Comparison of ENCODE assay signal across 8 cellular contexts in genomic region chr7:29989257-29989995, GRCh38. TPM values are rescaled to one million over a fixed set of nuclear protein-coding genes. Genes with fewer than 3 reads are reported as not detected.
DNase-seq lines count a peak whose midpoint lies in the region; ATAC-seq and TF ChIP-seq lines count a peak whose summit lies in the region.

Gene SCRN1, minus strand, starts transcription at chr7:29989801. Its CDS starts 20,734 bp downstream, at chr7:29969067.

- peaks cover 5% of the 10 kb centered on the region for H3K36me3 Mint-ChIP-seq in progenitor cell of endocrine pancreas (ENCODE audit: insufficient read depth)

- under 1% methylated on average over 78 of the region's 79 CpGs for WGBS in right cardiac atrium

- H3K27me3 ChIP-seq in ascending aorta (no peaks in the 10 kb centered on the region), right cardiac atrium (ENCODE audit: control insufficient read depth, insufficient read depth) (no peaks in the 10 kb centered on the region)

- TF ChIP-seq CTCF in ascending aorta (IDR thresholded peaks at IDR 0.05) (peak in 1 of 3 experiments; percentile 26), progenitor cell of endocrine pancreas (IDR thresholded peaks at IDR 0.05; ENCODE audit: unreplicated experiment) (peak; percentile 25)

- H3K27ac ChIP-seq in ascending aorta (peak within 1 kb of the TSS; percentile 97), right cardiac atrium (ENCODE audit: low read length) (peak within 1 kb of the TSS; percentile 49)

- peak; percentile 80 for DNase-seq in AG08396 (ENCODE audit: low spot score)
- peak; percentile 61 for DNase-seq in RPMI7951 (ENCODE audit: low read depth)
- DNase-seq in ascending aorta (ENCODE audit: low spot score in 2 of 2) = peak in 1 of 2 donors; percentile 66
- peak; percentile 45 to 83 (median 83) for DNase-seq in right cardiac atrium
- peak; percentile 57 for DNase-seq in progenitor cell of endocrine pancreas (ENCODE audit: low spot score, unreplicated experiment)
- no peak for DNase-seq in effector CD4-positive, alpha-beta T cell

- intact Hi-C loops in ascending aorta (cut with DNase I) (loop anchor here (1.0 to 10.0 kb wide), 2 partner anchors 146 to 295 kb away; partner anchors contain the start of gene ZNRF2), right cardiac atrium (cut with DNase I) (no loop called here)

- peaks cover 12% of the 10 kb centered on the region for H3K4me1 Mint-ChIP-seq in progenitor cell of endocrine pancreas (ENCODE audit: low read depth)

- H3K27me3 Mint-ChIP-seq in progenitor cell of endocrine pancreas = no peaks in the 10 kb centered on the region

- ATAC-seq in GM18868 (IDR thresholded peaks at IDR 0.05; ENCODE audit: unreplicated experiment) (peak; percentile 37), HG03097 (IDR thresholded peaks at IDR 0.05; ENCODE audit: low FRiP score, unreplicated experiment) (peak; percentile 30), right cardiac atrium (peak; percentile 75 to 76)

- peaks cover 0 to 9% of the 10 kb centered on the region in 2 donors for H3K4me1 ChIP-seq in ascending aorta
- H3K4me1 ChIP-seq in right cardiac atrium (ENCODE audit: control insufficient read depth, insufficient read depth, low read length) = peaks cover 2% of the 10 kb centered on the region

- no peaks in the 10 kb centered on the region for H3K36me3 ChIP-seq in ascending aorta

- peak within 1 kb of the TSS; percentile 93 for H3K27ac Mint-ChIP-seq in progenitor cell of endocrine pancreas

- H3K9me3 ChIP-seq in ascending aorta = peaks cover 8 to 13% of the 10 kb centered on the region in 2 donors
- H3K9me3 ChIP-seq in right cardiac atrium (ENCODE audit: control insufficient read depth, low read length) = no peaks in the 10 kb centered on the region

- peak within 1 kb of the TSS; percentile 79 for H3K4me3 Mint-ChIP-seq in progenitor cell of endocrine pancreas (ENCODE audit: low read depth)

- peaks cover 6% of the 10 kb centered on the region for H3K9me3 Mint-ChIP-seq in progenitor cell of endocrine pancreas (ENCODE audit: low read depth)

- H3K4me3 ChIP-seq in ascending aorta (peak within 1 kb of the TSS; percentile 94 to 97), right cardiac atrium (ENCODE audit: low read length) (peak within 1 kb of the TSS; percentile 71)

RNA-seq across cellular contexts. Expression of gene SCRN1, which starts in this region (rescaled TPM):
- total RNA-seq in RPMI7951 (2014; rRNA removed; shearing (Covaris generic)) = 112 and 118 TPM in 2 replicates
- total RNA-seq in ascending aorta (31.0 TPM), right cardiac atrium (10 to 100 TPM; 28.7 to 30.9 (median 29.4) TPM), progenitor cell of endocrine pancreas (53.4 and 60.4 TPM in 2 replicates)
- polyA plus RNA-seq in right cardiac atrium = 10.1 TPM
